17 cellular contexts compared by ENCODE assay signal in the genomic region with DNA sequence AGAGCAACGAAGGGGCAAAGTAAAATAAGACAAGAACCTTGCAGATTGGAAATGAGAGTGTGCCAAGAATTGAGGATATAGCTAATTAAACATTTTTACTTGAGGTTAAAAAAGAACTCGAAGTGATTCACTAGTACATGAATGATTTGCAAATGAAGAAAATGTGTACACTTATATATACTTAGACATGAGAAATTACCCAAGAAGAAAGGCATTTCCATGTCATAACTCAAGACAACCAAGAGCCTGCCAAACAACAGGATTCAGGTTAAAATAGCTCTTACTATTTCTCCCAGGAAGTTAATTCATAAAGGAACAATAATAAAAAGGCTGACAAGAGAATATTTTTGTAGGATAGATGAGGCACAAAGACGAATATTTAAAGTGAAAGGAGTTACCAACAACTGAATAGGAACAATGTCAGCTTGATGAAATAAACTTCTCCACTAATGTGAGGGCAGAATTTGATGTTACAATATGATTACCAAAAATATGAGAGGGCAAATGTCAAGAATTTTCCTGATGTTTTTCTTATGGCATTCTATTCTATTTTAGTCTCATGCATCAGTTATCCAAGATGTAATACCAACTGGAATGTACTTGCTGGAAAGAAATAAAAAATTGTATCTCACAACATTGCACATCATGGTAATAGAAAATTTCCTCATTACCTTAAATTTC. TPM values are rescaled to one million over a fixed set of nuclear protein-coding genes. Genes with fewer than 3 reads are reported as not detected.
DNase-seq lines count a peak whose midpoint lies in the region; TF ChIP-seq lines count a peak whose summit lies in the region.
"Had no signal": no experiment of that assay in that cellular context is flagged by ENCODE, and none has a peak within 500 bp of the region (broad histone marks: within the 10 kb centered on the region; RNA-seq: fewer than 3 reads in every experiment).

No MANE protein-coding gene starts in this region.

- H3K9me3 Mint-ChIP-seq in chondrocyte (ENCODE audit: low read depth), result peaks cover 15% of the 10 kb centered on the region
- H3K9me3 Mint-ChIP-seq: activated T-helper 17 cell treated with anti-CD3 and anti-CD28 coated beads, Interleukin-2, amount 50 U/mL, for 72 hours had no signal

- no peaks in the 10 kb centered on the region for H3K27me3 Mint-ChIP-seq in chondrocyte (ENCODE audit: low read depth)

- H3K4me1 Mint-ChIP-seq in chondrocyte (ENCODE audit: low read depth), result peaks cover 56% of the 10 kb centered on the region
- H3K4me1 Mint-ChIP-seq: activated T-helper 17 cell treated with anti-CD3 and anti-CD28 coated beads, Interleukin-2, amount 50 U/mL, for 72 hours; IgD-negative memory B cell had no signal

- peak overlapping the region; percentile 94 for H3K27ac Mint-ChIP-seq in chondrocyte (ENCODE audit: unreplicated experiment)
- H3K27ac Mint-ChIP-seq: activated T-helper 17 cell treated with anti-CD3 and anti-CD28 coated beads, Interleukin-2, amount 50 U/mL, for 72 hours; IgD-negative memory B cell had no signal

- peak overlapping the region; percentile 42 for H3K4me3 Mint-ChIP-seq in chondrocyte (ENCODE audit: unreplicated experiment)
- H3K4me3 Mint-ChIP-seq: activated T-helper 17 cell treated with anti-CD3 and anti-CD28 coated beads, Interleukin-2, amount 50 U/mL, for 72 hours; IgD-negative memory B cell had no signal

- DNase-seq in HS-27A (ENCODE audit: low read depth) (peak; percentile 57), chondrocyte (ENCODE audit: low spot score) (no peak), kidney glomerular epithelial cell (lab: John Stamatoyannopoulos, UW) (peak; percentile 94), pons (ENCODE audit: low spot score) (no peak), NCI-H2171 (lab: John Stamatoyannopoulos, UW) (no peak)
- no peak for DNase-seq in activated CD4-positive, alpha-beta T cell treated with anti-CD3 and anti-CD28 coated beads for 1 hour
- no peak for DNase-seq in stimulated activated CD4-positive, alpha-beta T cell treated with anti-CD3 and anti-CD28 coated beads, Interleukin-4, amount 100 ng/mL, for 4 hours
- DNase-seq: activated CD8-positive, alpha-beta memory T cell treated with anti-CD3 and anti-CD28 coated beads for 24 hours; amygdala; COR-L47; NCI-H1092; NCI-H2107; NCI-H82; T-helper 1 cell had no signal

- TF ChIP-seq CTCF in chondrocyte (IDR thresholded peaks at IDR 0.05), result no peak

- peaks cover 7% of the 10 kb centered on the region for H3K36me3 Mint-ChIP-seq in chondrocyte (ENCODE audit: low read depth)
- H3K36me3 Mint-ChIP-seq: IgD-negative memory B cell had no signal

RNA-seq across cellular contexts. Expression of a gene that starts 18.9 kb away (rescaled TPM):
- total RNA-seq in chondrocyte, result 255 to 315 TPM (median 261 TPM) in 3 replicates
- total RNA-seq: G401 had no signal

Comparison
In these comparisons a context has a peak if more than half of its experiments do, and no peak if none do; other contexts are left out.
1. DNase-seq: peak in HS-27A (single experiment) and kidney glomerular epithelial cell (single experiment); none in chondrocyte (single experiment), pons (single experiment), NCI-H2171 (single experiment), activated CD4-positive, alpha-beta T cell treated with anti-CD3 and anti-CD28 coated beads for 1 hour (single experiment) and stimulated activated CD4-positive, alpha-beta T cell treated with anti-CD3 and anti-CD28 coated beads, Interleukin-4, amount 100 ng/mL, for 4 hours (0 of 2).